ENCODE assay signal across 15 cellular contexts in the genomic region with DNA sequence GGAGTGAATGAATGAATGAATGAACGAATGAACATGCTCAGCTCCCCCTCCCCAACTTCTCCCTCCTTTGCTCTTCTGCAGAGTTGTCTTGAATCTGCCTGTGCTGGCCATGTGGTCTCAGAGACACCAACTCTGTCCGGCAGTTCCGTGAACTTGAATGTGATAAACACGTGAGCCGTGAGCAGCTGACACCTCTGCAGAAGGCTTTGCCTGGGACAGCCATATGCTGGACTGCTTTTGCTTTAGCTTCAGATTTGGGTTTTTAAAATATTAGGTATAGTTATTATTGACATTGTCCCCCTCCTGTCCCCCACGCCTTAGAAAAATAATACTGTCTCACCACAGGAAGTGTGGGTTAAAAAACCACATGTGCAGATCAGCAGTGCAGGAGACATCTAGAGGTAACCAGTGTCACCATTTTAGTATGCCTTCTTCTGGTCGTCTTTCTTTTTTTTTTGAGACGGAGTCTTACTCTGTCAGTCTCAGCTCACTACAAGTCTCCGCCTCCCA.
A peak's percentile ranks its signal among the peaks of the same experiment; 100 is the strongest.
DNase-seq lines count a peak whose midpoint lies in the region; ATAC-seq and TF ChIP-seq lines count a peak whose summit lies in the region.
"Had no signal": no experiment of that assay in that cellular context is flagged by ENCODE, and none has a peak within 500 bp of the region (broad histone marks: within the 10 kb centered on the region; RNA-seq: fewer than 3 reads in every experiment).

No MANE protein-coding gene starts in this region.

- H3K27ac ChIP-seq in BLaER1: peak overlapping the region; percentile 71
- H3K27ac ChIP-seq: left lung, pancreas, testis had no signal

- no peaks in the 10 kb centered on the region for H3K27me3 Mint-ChIP-seq in T-helper 2 cell treated with Interferon-gamma antibody and Interleukin-4, amounts not matched to agents 5 μg/mL and 100 μg/mL, for 36 hours (ENCODE audit: low read depth)
- no peaks in the 10 kb centered on the region for H3K27me3 Mint-ChIP-seq in central memory CD8-positive, alpha-beta T cell

- H3K4me3 Mint-ChIP-seq in T-helper 2 cell treated with Interferon-gamma antibody and Interleukin-4, amounts not matched to agents 5 μg/mL and 100 μg/mL, for 36 hours: peak overlapping the region; percentile 50
- peak overlapping the region; percentile 46 for H3K4me3 Mint-ChIP-seq in central memory CD8-positive, alpha-beta T cell
- H3K4me3 Mint-ChIP-seq: HFFc6 had no signal

- peaks cover 31% of the 10 kb centered on the region for H3K4me1 ChIP-seq in BLaER1
- H3K4me1 ChIP-seq: Caco-2 had no signal

- peaks cover 24% of the 10 kb centered on the region for H3K4me1 Mint-ChIP-seq in T-helper 2 cell treated with Interferon-gamma antibody and Interleukin-4, amounts not matched to agents 5 μg/mL and 100 μg/mL, for 36 hours (ENCODE audit: low read depth)
- H3K4me1 Mint-ChIP-seq in central memory CD8-positive, alpha-beta T cell: peaks cover 27% of the 10 kb centered on the region

- no peaks in the 10 kb centered on the region for H3K27me3 ChIP-seq in BLaER1
- H3K27me3 ChIP-seq: left lung, pancreas, testis had no signal

- H3K27ac Mint-ChIP-seq in T-helper 2 cell treated with Interferon-gamma antibody and Interleukin-4, amounts not matched to agents 5 μg/mL and 100 μg/mL, for 36 hours: peak overlapping the region; percentile 81
- peak overlapping the region; percentile 90 for H3K27ac Mint-ChIP-seq in central memory CD8-positive, alpha-beta T cell (ENCODE audit: low read depth)
- H3K27ac Mint-ChIP-seq: HFFc6 had no signal

- H3K9ac ChIP-seq in BLaER1: no peak overlapping the region

- no peaks in the 10 kb centered on the region for H3K9me3 ChIP-seq in BLaER1
- H3K9me3 ChIP-seq: Caco-2, left lung, pancreas, testis had no signal

- peaks cover 87% of the 10 kb centered on the region for H3K36me3 ChIP-seq in BLaER1

- no peaks in the 10 kb centered on the region for H3K9me3 Mint-ChIP-seq in T-helper 2 cell treated with Interferon-gamma antibody and Interleukin-4, amounts not matched to agents 5 μg/mL and 100 μg/mL, for 36 hours
- no peaks in the 10 kb centered on the region for H3K9me3 Mint-ChIP-seq in central memory CD8-positive, alpha-beta T cell
- H3K9me3 Mint-ChIP-seq: HFFc6 had no signal

- DNase-seq in GM10248 (ENCODE audit: extremely low spot score): peak; percentile 39
- peak; percentile 24 for DNase-seq in T-helper 2 cell treated with Interferon-gamma antibody and Interleukin-4, amounts not matched to agents 5 μg/mL and 100 μg/mL, for 36 hours (ENCODE audit: low spot score)
- peak in 1 of 2 donors; percentile 21 for DNase-seq in central memory CD8-positive, alpha-beta T cell (ENCODE audit: low spot score in 2 of 2)
- no peak for DNase-seq in NCI-H1092 treated with DMSO at 0.1 percent for 48 hours (lab: John Stamatoyannopoulos, UW)
- DNase-seq in dermis blood vessel endothelial cell: no peak
- DNase-seq in COLO668 (lab: John Stamatoyannopoulos, UW; ENCODE audit: unreplicated experiment): no peak
- DNase-seq in NCI-H446 (lab: John Stamatoyannopoulos, UW): no peak
- DNase-seq: Caco-2; HFFc6; left lung; NCI-H748 treated with DMSO at 0.1 percent for 48 hours; pancreas; stimulated activated CD4-positive, alpha-beta T cell treated with anti-CD3 and anti-CD28 coated beads, Interleukin-4, amount 100 ng/mL, for 4 hours; testis had no signal

- peaks cover 47% of the 10 kb centered on the region for H3K36me3 Mint-ChIP-seq in T-helper 2 cell treated with Interferon-gamma antibody and Interleukin-4, amounts not matched to agents 5 μg/mL and 100 μg/mL, for 36 hours (ENCODE audit: low read depth)
- H3K36me3 Mint-ChIP-seq in central memory CD8-positive, alpha-beta T cell (ENCODE audit: insufficient read depth): peaks cover 23% of the 10 kb centered on the region

- POLR2A ChIA-PET in GM10248 (lab: Yijun Ruan, JAX): interaction anchor here (0.9 kb wide), 1 partner anchor 29 kb away, joined by 3 read pairs; no protein-coding TSS in a partner anchor

- H3K4me2 ChIP-seq in BLaER1: peak overlapping the region; percentile 72

- H3K4me3 ChIP-seq in BLaER1: no peak overlapping the region
- H3K4me3 ChIP-seq: left lung, pancreas, testis had no signal

- ATAC-seq in central memory CD8-positive, alpha-beta T cell (replicated peaks; ENCODE audit: extremely low read depth, poor library complexity, severe bottlenecking): peak; percentile 95
- ATAC-seq: left lung, pancreas had no signal

- H4K20me1 ChIP-seq in BLaER1: no peaks in the 10 kb centered on the region

- CTCF ChIA-PET in GM10248 (lab: Yijun Ruan, JAX): interaction anchor here (1.3 to 3.2 kb wide), 6 partner anchors 11 to 268 kb away, joined by 3 to 14 read pairs (median 4); no protein-coding TSS in a partner anchor

- TF ChIP-seq CTCF in GM10248 (IDR thresholded peaks at IDR 0.05; ENCODE audit: control extremely low read depth, extremely low read depth, low read depth, missing control alignments): no peak

Comparison
In these comparisons a context has a peak if more than half of its experiments do, and no peak if none do; other contexts are left out.
1. DNase-seq: peak in GM10248 (single experiment) and T-helper 2 cell treated with Interferon-gamma antibody and Interleukin-4, amounts not matched to agents 5 μg/mL and 100 μg/mL, for 36 hours (single experiment); none in NCI-H1092 treated with DMSO at 0.1 percent for 48 hours (single experiment), dermis blood vessel endothelial cell (single experiment), COLO668 (single experiment) and NCI-H446 (0 of 2).